ENCODE assay signal across 14 cellular contexts in genomic region chr1:26005392-26006105, GRCh38. TPM values are rescaled to one million over a fixed set of nuclear protein-coding genes. Genes with fewer than 3 reads are reported as not detected.
DNase-seq lines count a peak whose midpoint lies in the region; ATAC-seq and TF ChIP-seq lines count a peak whose summit lies in the region.
"Had no signal": no experiment of that assay in that cellular context is flagged by ENCODE, and none has a peak within 500 bp of the region (broad histone marks: within the 10 kb centered on the region; RNA-seq: fewer than 3 reads in every experiment).

No MANE protein-coding gene starts in this region.

- DNase-seq in left cardiac atrium (no peak), Right ventricle myocardium inferior (ENCODE audit: missing footprints) (no peak), fibroblast of the aortic adventitia (ENCODE audit: low read depth) (peak; percentile 26), posterior vena cava (ENCODE audit: low spot score) (peak; percentile 35), amygdala (lab: John Stamatoyannopoulos, UW) (no peak)
- DNase-seq in NK-92 treated with Interleukin-12 subunit alpha and Interleukin-12 subunit beta, amount 100 ng/mL, for 24 hours (lab: John Stamatoyannopoulos, UW): no peak
- DNase-seq: CD8-positive, alpha-beta T cell; COR-L47; DMS 273 treated with DMSO at 0.1 percent for 48 hours; H9 had no signal

- no peak overlapping the region for H3K4me3 ChIP-seq in fibroblast of the aortic adventitia (ENCODE audit: low read depth, low read length)
- H3K4me3 ChIP-seq: BLaER1 treated with 17β-estradiol and CSF1 and Interleukin-3, amounts not matched to agents 10 nM and 100 nM had no signal

- no peak for TF ChIP-seq CTCF in fibroblast of the aortic adventitia (IDR thresholded peaks at IDR 0.05; ENCODE audit: insufficient read depth, low read length)

- intact Hi-C loops in left cardiac atrium (cut with DNase I) (no loop called here), Right ventricle myocardium inferior (cut with DNase I) (no loop called here), posterior vena cava (cut with DNase I) (loop anchor here in 1 of 2 donors (5.0 kb wide), 1 partner anchor 1763 kb away; no protein-coding TSS in a partner anchor)

- peak; percentile 21 to 55 for ATAC-seq in left cardiac atrium
- ATAC-seq in Right ventricle myocardium inferior: no peak
- no peak for ATAC-seq in activated CD4-positive, CD25-positive, alpha-beta regulatory T cell treated with anti-CD3 and anti-CD28 coated beads, Interleukin-2, amount 50 U/mL, for 24 hours
- ATAC-seq: CD8-positive, alpha-beta T cell had no signal

RNA-seq across cellular contexts. Expression of gene PAFAH2, which starts 7.7 kb away (rescaled TPM):
- total RNA-seq in left cardiac atrium (1 to 10 TPM; 5.5 to 6.8 TPM), Right ventricle myocardium inferior (9.7 TPM), fibroblast of the aortic adventitia (ENCODE audit: low replicate concordance) (8.7 and 9.8 TPM in 2 replicates), posterior vena cava (1 to 10 TPM; 7.2 to 7.7 TPM)

RNA-seq across cellular contexts. Expression of gene EXTL1, which starts 16.0 kb away (rescaled TPM):
- 1 to 10 TPM; 1.3 to 3.2 TPM for total RNA-seq in left cardiac atrium
- 11.2 TPM for total RNA-seq in Right ventricle myocardium inferior
- 0.18 and 0.74 TPM in 2 replicates for total RNA-seq in fibroblast of the aortic adventitia (ENCODE audit: low replicate concordance)
- total RNA-seq in posterior vena cava: 1 to 10 TPM in 1 of 2 donors, not detected in 1; 1.7 TPM
- total RNA-seq: A172 had no signal

RNA-seq across cellular contexts. Expression of gene SLC30A2, which starts 40.4 kb away (rescaled TPM):
- total RNA-seq in left cardiac atrium (1 to 10 TPM in 1 of 2 donors, under 1 TPM in 1; 0.32 to 1.0 TPM), Right ventricle myocardium inferior (4.0 TPM), fibroblast of the aortic adventitia (ENCODE audit: low replicate concordance) (not detected in 2 replicates), posterior vena cava (not detected)
- total RNA-seq: A172; B cell; CD8-positive, alpha-beta T cell had no signal

Comparison
In these comparisons a context has a peak if more than half of its experiments do, and no peak if none do; other contexts are left out.
1. ATAC-seq: peak in left cardiac atrium (2 of 2); none in Right ventricle myocardium inferior (single experiment) and activated CD4-positive, CD25-positive, alpha-beta regulatory T cell treated with anti-CD3 and anti-CD28 coated beads, Interleukin-2, amount 50 U/mL, for 24 hours (0 of 2).
2. DNase-seq: peak in fibroblast of the aortic adventitia (single experiment) and posterior vena cava (single experiment); none in left cardiac atrium (single experiment), Right ventricle myocardium inferior (single experiment), amygdala (0 of 56) and NK-92 treated with Interleukin-12 subunit alpha and Interleukin-12 subunit beta, amount 100 ng/mL, for 24 hours (single experiment).